ENCODE assay signal across 2 cellular contexts in genomic region chrX:23953908-23954269, GRCh38.
TF ChIP-seq lines count a peak whose summit lies in the region.

No MANE protein-coding gene starts in this region.

TF ChIP-seq in SK-N-SH, 30 proteins besides CTCF, POLR2A, EP300 and RAD21:
- no peak for TF ChIP-seq EZH2phosphoT487 (IDR thresholded peaks at IDR 0.05; ENCODE audit: borderline replicate concordance, low read depth)
- no peak for TF ChIP-seq SMC3 (IDR thresholded peaks at IDR 0.05; ENCODE audit: low read depth, low read length)
- no peak for TF ChIP-seq PBX3 (IDR thresholded peaks at IDR 0.05)
- no peak for TF ChIP-seq ZBTB33 (IDR thresholded peaks at IDR 0.05; ENCODE audit: borderline replicate concordance, low read depth)
- no peak for TF ChIP-seq TEAD4 (IDR thresholded peaks at IDR 0.05; ENCODE audit: borderline replicate concordance, insufficient read depth)
- no peak for TF ChIP-seq GABPA (IDR thresholded peaks at IDR 0.05; ENCODE audit: low read depth)
- TF ChIP-seq GATA2 (CRISPR knock-in tag; IDR thresholded peaks at IDR 0.05): no peak
- TF ChIP-seq NFIC (IDR thresholded peaks at IDR 0.05; ENCODE audit: borderline replicate concordance): no peak
- TF ChIP-seq USF1 (IDR thresholded peaks at IDR 0.05; ENCODE audit: borderline replicate concordance, low read depth): no peak

TF ChIP-seq in SK-N-SH treated with all-trans-retinoic acid at 6 μM for 48 hours, 23 proteins besides CTCF, POLR2A, EP300 and RAD21:
- TF ChIP-seq ISL1 (CRISPR knock-in tag; IDR thresholded peaks at IDR 0.05) (no peak), TCF4 (CRISPR knock-in tag; IDR thresholded peaks at IDR 0.05; ENCODE audit: borderline replicate concordance) (no peak)
